ENCODE assay signal across 19 cellular contexts in the genomic region with DNA sequence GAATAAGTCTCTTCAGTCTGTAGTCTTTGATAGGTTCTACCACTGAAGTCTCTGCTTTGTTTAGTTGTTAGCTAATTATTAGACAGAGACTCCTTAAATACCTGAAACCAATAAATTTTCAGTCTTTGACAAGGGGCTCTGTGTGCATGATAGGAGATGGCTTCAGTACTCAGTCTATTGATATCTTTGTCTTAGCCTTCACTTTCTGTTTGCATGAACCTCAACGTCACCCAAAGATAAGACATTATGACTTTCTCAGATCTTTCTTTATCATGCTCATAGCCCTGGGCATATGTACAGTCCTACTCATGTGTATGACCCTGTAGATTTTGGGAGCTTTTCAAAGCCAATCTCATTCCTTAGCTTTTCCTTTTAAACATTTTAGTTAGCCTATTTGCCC.
DNase-seq lines count a peak whose midpoint lies in the region; ATAC-seq and TF ChIP-seq lines count a peak whose summit lies in the region.
"Had no signal": no experiment of that assay in that cellular context is flagged by ENCODE, and none has a peak within 500 bp of the region (broad histone marks: within the 10 kb centered on the region; RNA-seq: fewer than 3 reads in every experiment).

No MANE protein-coding gene starts in this region.

- H3K4me3 ChIP-seq in foreskin fibroblast (ENCODE audit: low read depth in 1 of 2, low read length in 2 of 2) = no peak overlapping the region
- H3K4me3 ChIP-seq: gastrocnemius medialis, GM23248 had no signal

- peaks cover 17% of the 10 kb centered on the region for H3K4me1 Mint-ChIP-seq in progenitor cell of endocrine pancreas (ENCODE audit: low read depth)
- H3K4me1 Mint-ChIP-seq: activated naive CD8-positive, alpha-beta T cell treated with anti-CD3 and anti-CD28 coated beads, Interleukin-2, amount 10 ng/mL, durations not matched to agents 7 days and 5 days; stimulated activated effector memory CD8-positive, alpha-beta T cell treated with anti-CD3 and anti-CD28 coated beads, Interleukin-12 subunit alpha, Interleukin-12 subunit beta, amount 100 ng/mL, for 72 hours had no signal

- peaks cover 1% of the 10 kb centered on the region for H3K36me3 Mint-ChIP-seq in progenitor cell of endocrine pancreas (ENCODE audit: insufficient read depth)
- H3K36me3 Mint-ChIP-seq: activated naive CD8-positive, alpha-beta T cell treated with anti-CD3 and anti-CD28 coated beads, Interleukin-2, amount 10 ng/mL, durations not matched to agents 7 days and 5 days; stimulated activated effector memory CD8-positive, alpha-beta T cell treated with anti-CD3 and anti-CD28 coated beads, Interleukin-12 subunit alpha, Interleukin-12 subunit beta, amount 100 ng/mL, for 72 hours had no signal

- no peaks in the 10 kb centered on the region for H3K27me3 Mint-ChIP-seq in progenitor cell of endocrine pancreas
- H3K27me3 Mint-ChIP-seq: activated naive CD8-positive, alpha-beta T cell treated with anti-CD3 and anti-CD28 coated beads, Interleukin-2, amount 10 ng/mL, durations not matched to agents 7 days and 5 days had no signal

- H3K9me3 Mint-ChIP-seq in progenitor cell of endocrine pancreas (ENCODE audit: low read depth) = peaks cover 3% of the 10 kb centered on the region

- DNase-seq in progenitor cell of endocrine pancreas (ENCODE audit: low spot score, unreplicated experiment) = no peak
- DNase-seq in foreskin fibroblast = no peak
- no peak for DNase-seq in activated T-cell treated with anti-CD3 and anti-CD28 coated beads, Interleukin-2, amount 50 U/mL, for 48 hours
- no peak for DNase-seq in NCI-H1694 treated with DMSO at 0.1 percent for 48 hours (lab: John Stamatoyannopoulos, UW)
- DNase-seq: activated CD4-positive, CD25-positive, alpha-beta regulatory T cell treated with anti-CD3 and anti-CD28 coated beads, Interleukin-2, amount 50 U/mL, for 72 hours; activated CD8-positive, alpha-beta memory T cell treated with anti-CD3 and anti-CD28 coated beads, Interleukin-2, amount 50 U/mL, for 48 hours; activated naive CD8-positive, alpha-beta T cell treated with anti-CD3 and anti-CD28 coated beads, Interleukin-2, amount 10 ng/mL, durations not matched to agents 7 days and 5 days; BE2C; caudate nucleus; gastrocnemius medialis; GM23248; NCI-H1930; NCI-H69; stimulated activated CD4-positive, alpha-beta T cell treated with anti-CD3 and anti-CD28 coated beads, Interleukin-4, amount 100 ng/mL, for 4 hours had no signal

- peak; percentile 70 for ATAC-seq in GM19023 (IDR thresholded peaks at IDR 0.05; ENCODE audit: unreplicated experiment)
- peak; percentile 59 for ATAC-seq in GM21786 (IDR thresholded peaks at IDR 0.05; ENCODE audit: unreplicated experiment)
- ATAC-seq in HG03108 (IDR thresholded peaks at IDR 0.05; ENCODE audit: unreplicated experiment) = peak; percentile 54
- ATAC-seq: gastrocnemius medialis; sciatic nerve; stimulated activated effector memory CD8-positive, alpha-beta T cell treated with anti-CD3 and anti-CD28 coated beads, Interleukin-12 subunit alpha, Interleukin-12 subunit beta, amount 100 ng/mL, for 72 hours had no signal

- H3K27ac Mint-ChIP-seq in progenitor cell of endocrine pancreas = peak overlapping the region; percentile 53
- H3K27ac Mint-ChIP-seq: activated naive CD8-positive, alpha-beta T cell treated with anti-CD3 and anti-CD28 coated beads, Interleukin-2, amount 10 ng/mL, durations not matched to agents 7 days and 5 days; stimulated activated effector memory CD8-positive, alpha-beta T cell treated with anti-CD3 and anti-CD28 coated beads, Interleukin-12 subunit alpha, Interleukin-12 subunit beta, amount 100 ng/mL, for 72 hours had no signal

- TF ChIP-seq CTCF in progenitor cell of endocrine pancreas (IDR thresholded peaks at IDR 0.05; ENCODE audit: unreplicated experiment) (no peak), foreskin fibroblast (IDR thresholded peaks at IDR 0.05; ENCODE audit: low read depth, low read length) (no peak)

- H3K4me3 Mint-ChIP-seq in progenitor cell of endocrine pancreas (ENCODE audit: low read depth) = no peak overlapping the region
- H3K4me3 Mint-ChIP-seq: activated naive CD8-positive, alpha-beta T cell treated with anti-CD3 and anti-CD28 coated beads, Interleukin-2, amount 10 ng/mL, durations not matched to agents 7 days and 5 days; stimulated activated effector memory CD8-positive, alpha-beta T cell treated with anti-CD3 and anti-CD28 coated beads, Interleukin-12 subunit alpha, Interleukin-12 subunit beta, amount 100 ng/mL, for 72 hours had no signal
